ENCODE assay signal across 24 cellular contexts in the genomic region with DNA sequence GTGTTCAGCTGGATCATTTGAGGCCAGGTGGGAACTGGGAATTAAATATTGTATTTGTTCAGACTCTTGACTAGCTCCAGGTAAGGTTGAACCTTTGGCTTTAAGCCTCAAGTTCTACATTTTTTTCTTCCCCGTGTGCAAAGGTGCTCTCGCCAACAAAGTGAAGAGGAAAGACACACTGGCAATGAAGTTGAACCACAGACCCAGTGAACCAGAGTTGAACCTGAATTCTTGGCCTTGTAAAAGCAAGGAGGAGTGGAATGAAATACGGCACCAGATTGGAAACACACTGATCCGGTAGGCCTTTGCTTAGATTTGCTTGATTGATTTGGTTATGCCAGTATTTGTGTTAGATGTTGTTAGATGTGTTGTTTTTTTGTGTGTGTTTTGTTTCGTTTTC.
"Had no signal": no experiment of that assay in that cellular context is flagged by ENCODE, and none has a peak within 500 bp of the region (broad histone marks: within the 10 kb centered on the region; RNA-seq: fewer than 3 reads in every experiment).

No MANE protein-coding gene starts in this region.

- H3K36me3 ChIP-seq: ovary had no signal

- H3K4me3 ChIP-seq: dorsolateral prefrontal cortex, esophagus squamous epithelium, gastroesophageal sphincter, left ventricle myocardium inferior, lower lobe of right lung, neural progenitor cell, ovary, right lobe of liver, testis, transverse colon had no signal

- H3K4me1 ChIP-seq: gastroesophageal sphincter, left ventricle myocardium inferior, lower lobe of right lung, neural progenitor cell, right lobe of liver, testis had no signal

- H3K27me3 ChIP-seq: dorsolateral prefrontal cortex, esophagus squamous epithelium, gastroesophageal sphincter, neural progenitor cell, ovary, right lobe of liver, testis, transverse colon had no signal

- H3K9ac ChIP-seq: neural progenitor cell had no signal

- H2AFZ ChIP-seq: neural progenitor cell had no signal

- H3K27ac ChIP-seq: dorsolateral prefrontal cortex, epithelial cell of prostate, esophagus squamous epithelium, gastroesophageal sphincter, left ventricle myocardium inferior, lower lobe of right lung, neural progenitor cell, ovary, right lobe of liver, testis, transverse colon had no signal

- H3K4me1 Mint-ChIP-seq: memory B cell; mesothelial cell of epicardium; natural killer cell; neural progenitor cell; stimulated activated naive B cell treated with anti-CD40 and anti-IgM and Interleukin-4, amounts not matched to agents 10 μg/mL and 1 μg/mL and 100 μg/mL, for 72 hours; stimulated activated naive CD8-positive, alpha-beta T cell treated with anti-CD3 and anti-CD28 coated beads, Interleukin-15, amount 100 ng/mL, for 72 hours had no signal

- H3K4me3 Mint-ChIP-seq: memory B cell; mesothelial cell of epicardium; natural killer cell; neural progenitor cell; stimulated activated naive B cell treated with anti-CD40 and anti-IgM and Interleukin-4, amounts not matched to agents 10 μg/mL and 1 μg/mL and 100 μg/mL, for 72 hours; stimulated activated naive CD8-positive, alpha-beta T cell treated with anti-CD3 and anti-CD28 coated beads, Interleukin-15, amount 100 ng/mL, for 72 hours had no signal

- H3K27ac Mint-ChIP-seq: mesothelial cell of epicardium; natural killer cell; neural progenitor cell; stimulated activated naive B cell treated with anti-CD40 and anti-IgM and Interleukin-4, amounts not matched to agents 10 μg/mL and 1 μg/mL and 100 μg/mL, for 72 hours had no signal

- H3K4me2 ChIP-seq: neural progenitor cell had no signal

- H3K36me3 Mint-ChIP-seq: natural killer cell had no signal

- H3K9me3 ChIP-seq: esophagus squamous epithelium, gastroesophageal sphincter, left ventricle myocardium inferior, lower lobe of right lung, ovary, right lobe of liver, testis, transverse colon had no signal

- DNase-seq: cortex of kidney; dorsolateral prefrontal cortex; effector CD8-positive, alpha-beta T cell; esophagus squamous epithelium; foreskin fibroblast; glutamatergic neuron; islet precursor cell; left ventricle myocardium inferior; lower lobe of right lung; natural killer cell; nucleus accumbens; ovary; retina; right lobe of liver; stimulated activated CD4-positive, alpha-beta T cell treated with anti-CD3 and anti-CD28 coated beads, Interleukin-4, amount 100 ng/mL, for 1 hour; stimulated activated naive B cell treated with anti-CD40 and anti-IgM and Interleukin-4, amounts not matched to agents 10 μg/mL and 1 μg/mL and 100 μg/mL, for 72 hours; stimulated activated naive CD8-positive, alpha-beta T cell treated with anti-CD3 and anti-CD28 coated beads, Interleukin-15, amount 100 ng/mL, for 72 hours; testis; transverse colon had no signal

- H3K27me3 Mint-ChIP-seq: memory B cell; stimulated activated naive B cell treated with anti-CD40 and anti-IgM and Interleukin-4, amounts not matched to agents 10 μg/mL and 1 μg/mL and 100 μg/mL, for 72 hours; stimulated activated naive CD8-positive, alpha-beta T cell treated with anti-CD3 and anti-CD28 coated beads, Interleukin-15, amount 100 ng/mL, for 72 hours had no signal

- ATAC-seq: gastroesophageal sphincter; lower lobe of right lung; natural killer cell; right lobe of liver; stimulated activated naive B cell treated with anti-CD40 and anti-IgM and Interleukin-4, amounts not matched to agents 10 μg/mL and 1 μg/mL and 100 μg/mL, for 72 hours; stimulated activated naive CD8-positive, alpha-beta T cell treated with anti-CD3 and anti-CD28 coated beads, Interleukin-15, amount 100 ng/mL, for 72 hours had no signal

- H3K9me3 Mint-ChIP-seq: memory B cell; mesothelial cell of epicardium; natural killer cell; neural progenitor cell; stimulated activated naive B cell treated with anti-CD40 and anti-IgM and Interleukin-4, amounts not matched to agents 10 μg/mL and 1 μg/mL and 100 μg/mL, for 72 hours; stimulated activated naive CD8-positive, alpha-beta T cell treated with anti-CD3 and anti-CD28 coated beads, Interleukin-15, amount 100 ng/mL, for 72 hours had no signal
